In the genomic region with DNA sequence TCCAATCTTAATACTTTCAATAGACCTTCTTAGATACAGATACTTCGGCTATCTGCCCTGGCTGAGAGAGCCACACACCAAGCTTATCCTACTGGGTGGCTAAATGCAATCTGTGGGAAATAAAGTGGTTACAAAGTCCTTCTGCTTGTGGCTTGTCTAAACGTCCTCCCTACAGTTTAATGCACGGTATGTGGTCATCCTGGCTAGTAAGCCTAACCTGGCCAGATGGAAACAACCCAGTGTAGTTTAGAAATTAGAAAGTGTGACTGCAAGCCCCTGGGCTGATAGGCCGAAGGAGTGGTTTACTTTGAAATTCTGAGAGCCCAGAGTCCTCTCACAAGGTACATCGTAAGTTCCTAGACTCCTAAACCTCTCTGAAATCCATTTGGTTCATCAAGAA, we compare ENCODE assay signal across 28 cellular contexts. TPM values are rescaled to one million over a fixed set of nuclear protein-coding genes. Genes with fewer than 3 reads are reported as not detected.
DNase-seq lines count a peak whose midpoint lies in the region; ATAC-seq and TF ChIP-seq lines count a peak whose summit lies in the region.
"Had no signal": no experiment of that assay in that cellular context is flagged by ENCODE, and none has a peak within 500 bp of the region (broad histone marks: within the 10 kb centered on the region; RNA-seq: fewer than 3 reads in every experiment).

No MANE protein-coding gene starts in this region.

- H3K9me3 ChIP-seq in H9 (ENCODE audit: control insufficient read depth, low read depth, low read length): no peaks in the 10 kb centered on the region
- H3K9me3 ChIP-seq in endodermal cell (ENCODE audit: control insufficient read depth, low read length): no peaks in the 10 kb centered on the region
- H3K9me3 ChIP-seq: BE2C, BLaER1 had no signal

- peak; percentile 52 for ATAC-seq in WTC11
- ATAC-seq in stimulated activated naive CD8-positive, alpha-beta T cell treated with anti-CD3 and anti-CD28 coated beads, Interleukin-15, Interleukin-2, amounts not matched to agents 100 U/mL and 50 U/mL, for 24 hours: no peak
- ATAC-seq in foreskin keratinocyte: no peak
- ATAC-seq: GM12878 had no signal

- H3K4me3 ChIP-seq in endodermal cell (ENCODE audit: low read length) (no peak overlapping the region), mesendoderm (ENCODE audit: low read length) (no peak overlapping the region)
- H3K4me3 ChIP-seq: BLaER1, GM12878 had no signal

- H2AFZ ChIP-seq in H9 (ENCODE audit: low read length): peak overlapping the region; percentile 85

- H4K20me1 ChIP-seq in H9 (ENCODE audit: control insufficient read depth, insufficient read depth, insufficient read length): no peaks in the 10 kb centered on the region
- H4K20me1 ChIP-seq: BLaER1 had no signal

- H3K27ac Mint-ChIP-seq in H9 (0 out of 7 replicates have a peak overlapping the region, but pooled peaks of 1 of the 3 experiments have one; percentile 27), WTC11 (no peak overlapping the region), endodermal cell (no peak overlapping the region)
- H3K27ac Mint-ChIP-seq: CD4-positive, alpha-beta memory T cell; CD4-positive, CD25-positive, alpha-beta regulatory T cell; CD8-positive, alpha-beta memory T cell had no signal

- no peaks in the 10 kb centered on the region for H3K4me1 ChIP-seq in H9 (ENCODE audit: insufficient read depth, low read length)
- no peaks in the 10 kb centered on the region for H3K4me1 ChIP-seq in endodermal cell (ENCODE audit: control insufficient read depth, insufficient read depth, low read length)
- H3K4me1 ChIP-seq in mesendoderm (ENCODE audit: control insufficient read depth, low read depth, low read length): no peaks in the 10 kb centered on the region
- no peaks in the 10 kb centered on the region for H3K4me1 ChIP-seq in foreskin keratinocyte
- H3K4me1 ChIP-seq: BE2C, BLaER1 had no signal

- H3K18ac ChIP-seq in H9 (ENCODE audit: insufficient read length, low read depth, low read length) (no peak overlapping the region), mesendoderm (ENCODE audit: low read length) (no peak overlapping the region)

- H3K79me2 ChIP-seq in H9 (ENCODE audit: insufficient read depth, low read length) (no peaks in the 10 kb centered on the region), mesendoderm (ENCODE audit: control insufficient read depth, insufficient read depth, low read length) (no peaks in the 10 kb centered on the region)

- H3K56ac ChIP-seq in H9 (ENCODE audit: insufficient read length, low read depth, low read length) (no peak overlapping the region), mesendoderm (ENCODE audit: low read length) (no peak overlapping the region)

- H3K27me3 ChIP-seq in H9 (ENCODE audit: insufficient read depth, low read length) (no peaks in the 10 kb centered on the region), endodermal cell (ENCODE audit: control insufficient read depth, insufficient read depth, low read length, poor library complexity, severe bottlenecking) (no peaks in the 10 kb centered on the region), mesendoderm (ENCODE audit: insufficient read depth, low read length, poor library complexity) (no peaks in the 10 kb centered on the region), foreskin keratinocyte (peaks cover 7% of the 10 kb centered on the region)
- H3K27me3 ChIP-seq: BE2C, BLaER1 had no signal

- no peak overlapping the region for H3K4me2 ChIP-seq in H9 (ENCODE audit: insufficient read depth, insufficient read length, low read length)
- H3K4me2 ChIP-seq in mesendoderm (ENCODE audit: low read length): no peak overlapping the region
- H3K4me2 ChIP-seq: BLaER1 had no signal

- H3K27ac ChIP-seq in H9 (ENCODE audit: insufficient read length, low read depth, low read length) (no peak overlapping the region), endodermal cell (ENCODE audit: low read depth, low read length) (no peak overlapping the region), mesendoderm (ENCODE audit: low read depth, low read length) (no peak overlapping the region), foreskin keratinocyte (no peak overlapping the region)
- H3K27ac ChIP-seq: BLaER1 had no signal

- H3K4me1 Mint-ChIP-seq in H9: peaks cover 13 to 14% of the 10 kb centered on the region in 2 experiments
- peaks cover 24% of the 10 kb centered on the region for H3K4me1 Mint-ChIP-seq in WTC11
- no peaks in the 10 kb centered on the region for H3K4me1 Mint-ChIP-seq in endodermal cell
- H3K4me1 Mint-ChIP-seq: CD14-positive monocyte; CD4-positive, alpha-beta memory T cell; CD4-positive, CD25-positive, alpha-beta regulatory T cell; CD8-positive, alpha-beta memory T cell had no signal

- no CpG with 5 or more reads among the region's 5 CpGs for WGBS in H9 (ENCODE audit: extremely low coverage, insufficient read length, low lambda C conversion rate)
- 79 to 86% methylated on average over 2 to 5 of the region's 5 CpGs for WGBS in endodermal cell (ENCODE audit: insufficient coverage in 1 of 2, insufficient read length in 1 of 2), 2 experiments
- no CpG with 5 or more reads among the region's 5 CpGs for WGBS in mesendoderm (ENCODE audit: extremely low coverage, insufficient coverage, low lambda C conversion rate)

- H2BK20ac ChIP-seq in H9 (ENCODE audit: low read depth, low read length, poor library complexity, severe bottlenecking): no peak overlapping the region

- H3K9me3 Mint-ChIP-seq in H9 (no peaks in the 10 kb centered on the region; a peak in 1 of 5 replicates), WTC11 (peaks cover 3% of the 10 kb centered on the region; the same call in 1 of the 2 replicates), endodermal cell (peaks cover 3% of the 10 kb centered on the region)
- H3K9me3 Mint-ChIP-seq: CD4-positive, CD25-positive, alpha-beta regulatory T cell had no signal

- H3K36me3 ChIP-seq in endodermal cell (ENCODE audit: control insufficient read depth, insufficient read depth, low read length): no peaks in the 10 kb centered on the region
- no peaks in the 10 kb centered on the region for H3K36me3 ChIP-seq in mesendoderm (ENCODE audit: control insufficient read depth, insufficient read depth, low read length)
- H3K36me3 ChIP-seq: BE2C, BLaER1 had no signal

- no peak overlapping the region for H4K91ac ChIP-seq in H9 (ENCODE audit: insufficient read length, low read depth, low read length)

- POLR2A ChIA-PET in WTC11 (lab: Charles Lee): no interaction called here

- no peak for TF ChIP-seq CTCF in H9 (conservative IDR thresholded peaks at IDR 0.05)
- no peak for TF ChIP-seq CTCF in WTC11 (IDR thresholded peaks at IDR 0.05)
- no peak for TF ChIP-seq CTCF in endodermal cell (conservative IDR thresholded peaks at IDR 0.05)
- TF ChIP-seq CTCF in foreskin keratinocyte (conservative IDR thresholded peaks at IDR 0.05): no peak

- H3K23ac ChIP-seq in H9 (ENCODE audit: insufficient read length, low read depth, low read length) (no peak overlapping the region), mesendoderm (ENCODE audit: low read length) (no peak overlapping the region)

- H4K8ac ChIP-seq in H9 (replicated peaks; ENCODE audit: insufficient read length, low read depth, low read length): no peak overlapping the region
- no peak overlapping the region for H4K8ac ChIP-seq in mesendoderm (ENCODE audit: low read depth, low read length)

- no peaks in the 10 kb centered on the region for H3K23me2 ChIP-seq in H9 (ENCODE audit: insufficient read length, low read depth, low read length, poor library complexity, severe bottlenecking)

- H3K79me1 ChIP-seq in H9 (ENCODE audit: insufficient read depth, low read depth, low read length, poor library complexity, severe bottlenecking) (no peaks in the 10 kb centered on the region), mesendoderm (ENCODE audit: low read length) (no peaks in the 10 kb centered on the region)

- no peak overlapping the region for H3K14ac ChIP-seq in H9 (ENCODE audit: insufficient read depth, low read length)

- no peak overlapping the region for H4K5ac ChIP-seq in H9 (ENCODE audit: insufficient read length, low read depth, low read length)
- no peak overlapping the region for H4K5ac ChIP-seq in mesendoderm (ENCODE audit: low read length)

- CTCF ChIA-PET in WTC11 (lab: Charles Lee): no interaction called here

- DNase-seq in H9: no peak
- DNase-seq in WTC11 (ENCODE audit: low spot score): no peak
- DNase-seq in endodermal cell: peak; percentile 52
- peak; percentile 16 for DNase-seq in mesendoderm
- no peak for DNase-seq in DMS79 treated with DMSO at 0.1 percent for 48 hours (lab: John Stamatoyannopoulos, UW)
- DNase-seq in stimulated activated naive CD8-positive, alpha-beta T cell treated with anti-CD3 and anti-CD28 coated beads, Interleukin-15, Interleukin-2, amounts not matched to agents 100 U/mL and 50 U/mL, for 24 hours: no peak
- no peak for DNase-seq in foreskin keratinocyte
- no peak for DNase-seq in activated effector memory CD4-positive, alpha-beta T cell treated with anti-CD3 and anti-CD28 coated beads, Interleukin-2, amount 50 U/mL, for 16 hours
- DNase-seq: 8988T; ACHN; BE2C; C1 segment of cervical spinal cord; CD4-positive, alpha-beta memory T cell; CD4-positive, CD25-positive, alpha-beta regulatory T cell; CD8-positive, alpha-beta memory T cell; COR-L47; DMS 273 treated with DMSO at 0.1 percent for 48 hours; DMS153; DND-41; EL; GDM1 had no signal

- H3K27me3 Mint-ChIP-seq in H9 (ENCODE audit: low read depth) (no peaks in the 10 kb centered on the region), WTC11 (ENCODE audit: low read depth) (no peaks in the 10 kb centered on the region), endodermal cell (ENCODE audit: insufficient read depth) (no peaks in the 10 kb centered on the region)

- H2AK5ac ChIP-seq in H9 (ENCODE audit: insufficient read length, low read length): no peak overlapping the region
- H2AK5ac ChIP-seq in mesendoderm (ENCODE audit: low read length): no peak overlapping the region

- no peak overlapping the region for H2BK15ac ChIP-seq in H9 (ENCODE audit: low read depth, low read length)
- H2BK15ac ChIP-seq in mesendoderm (replicated peaks; ENCODE audit: low read depth): no peak overlapping the region

- H3K36me3 Mint-ChIP-seq in H9 (ENCODE audit: insufficient read depth in 1 of 3, low read depth in 3 of 3): no peaks in the 10 kb centered on the region
- no peaks in the 10 kb centered on the region for H3K36me3 Mint-ChIP-seq in WTC11
- H3K36me3 Mint-ChIP-seq in endodermal cell (ENCODE audit: low read depth): no peaks in the 10 kb centered on the region
- H3K36me3 Mint-ChIP-seq: CD14-positive monocyte; CD4-positive, alpha-beta memory T cell; CD4-positive, CD25-positive, alpha-beta regulatory T cell; CD8-positive, alpha-beta memory T cell had no signal

- H2BK5ac ChIP-seq in H9 (ENCODE audit: insufficient read length, low read length) (no peak overlapping the region), mesendoderm (ENCODE audit: low read length) (no peak overlapping the region)

- no peak overlapping the region for H2BK12ac ChIP-seq in H9 (ENCODE audit: insufficient read length, low read depth, low read length)

- no peak overlapping the region for H3T11ph ChIP-seq in H9 (ENCODE audit: low read length)

- H3K4me3 Mint-ChIP-seq in H9: no peak overlapping the region
- no peak overlapping the region for H3K4me3 Mint-ChIP-seq in WTC11
- H3K4me3 Mint-ChIP-seq in endodermal cell: no peak overlapping the region
- H3K4me3 Mint-ChIP-seq: CD14-positive monocyte; CD4-positive, alpha-beta memory T cell; CD4-positive, CD25-positive, alpha-beta regulatory T cell; CD8-positive, alpha-beta memory T cell had no signal

- H3K9ac ChIP-seq in H9 (ENCODE audit: extremely low read depth, insufficient read length, low read length) (peak overlapping the region; percentile 33), endodermal cell (ENCODE audit: extremely low read depth, low read length, poor library complexity, severe bottlenecking) (no peak overlapping the region), mesendoderm (ENCODE audit: low read length) (no peak overlapping the region)
- H3K9ac ChIP-seq: BLaER1 had no signal

- H2BK120ac ChIP-seq in H9 (ENCODE audit: low read depth, low read length, poor library complexity, severe bottlenecking) (no peak overlapping the region), mesendoderm (ENCODE audit: low read depth, low read length) (no peak overlapping the region)

- H3K4ac ChIP-seq in H9 (ENCODE audit: low read depth, low read length) (no peak overlapping the region), mesendoderm (ENCODE audit: low read depth, low read length) (no peak overlapping the region)

RNA-seq across cellular contexts. Expression of a gene that starts 47.9 kb away (rescaled TPM):
- total RNA-seq in H9 (2021) (not detected in 2 replicates), WTC11 (2021) (0.28 TPM in 1 of 3 replicates, not detected in the others), endodermal cell (not detected), foreskin keratinocyte (not detected in 2 replicates)
- not detected for polyA plus RNA-seq in endodermal cell (2013, experiment 1 of 2)
- polyA plus RNA-seq in endodermal cell (2013, experiment 2 of 2): not detected
- not detected for polyA plus RNA-seq in mesendoderm (2013, experiment 1 of 2)
- polyA plus RNA-seq in mesendoderm (2013, experiment 2 of 2): not detected
- not detected in 2 replicates for polyA plus RNA-seq in foreskin keratinocyte
- total RNA-seq: A673; CD4-positive, alpha-beta memory T cell; CD4-positive, CD25-positive, alpha-beta regulatory T cell; CD8-positive, alpha-beta memory T cell; Daoy; G401; GM12878 had no signal
- polyA plus RNA-seq: AG04450; CD14-positive monocyte; CD4-positive, alpha-beta memory T cell; CD4-positive, CD25-positive, alpha-beta regulatory T cell; CD8-positive, alpha-beta memory T cell; GM12878 had no signal

Comparison
In these comparisons a context has a peak if more than half of its experiments do, and no peak if none do; other contexts are left out.
1. DNase-seq: peak in endodermal cell (single experiment) and mesendoderm (single experiment); none in H9 (single experiment), WTC11 (single experiment), DMS79 treated with DMSO at 0.1 percent for 48 hours (single experiment), stimulated activated naive CD8-positive, alpha-beta T cell treated with anti-CD3 and anti-CD28 coated beads, Interleukin-15, Interleukin-2, amounts not matched to agents 100 U/mL and 50 U/mL, for 24 hours (single experiment), foreskin keratinocyte (0 of 2) and activated effector memory CD4-positive, alpha-beta T cell treated with anti-CD3 and anti-CD28 coated beads, Interleukin-2, amount 50 U/mL, for 16 hours (single experiment).